8 cellular contexts compared by ENCODE assay signal in the genomic region with DNA sequence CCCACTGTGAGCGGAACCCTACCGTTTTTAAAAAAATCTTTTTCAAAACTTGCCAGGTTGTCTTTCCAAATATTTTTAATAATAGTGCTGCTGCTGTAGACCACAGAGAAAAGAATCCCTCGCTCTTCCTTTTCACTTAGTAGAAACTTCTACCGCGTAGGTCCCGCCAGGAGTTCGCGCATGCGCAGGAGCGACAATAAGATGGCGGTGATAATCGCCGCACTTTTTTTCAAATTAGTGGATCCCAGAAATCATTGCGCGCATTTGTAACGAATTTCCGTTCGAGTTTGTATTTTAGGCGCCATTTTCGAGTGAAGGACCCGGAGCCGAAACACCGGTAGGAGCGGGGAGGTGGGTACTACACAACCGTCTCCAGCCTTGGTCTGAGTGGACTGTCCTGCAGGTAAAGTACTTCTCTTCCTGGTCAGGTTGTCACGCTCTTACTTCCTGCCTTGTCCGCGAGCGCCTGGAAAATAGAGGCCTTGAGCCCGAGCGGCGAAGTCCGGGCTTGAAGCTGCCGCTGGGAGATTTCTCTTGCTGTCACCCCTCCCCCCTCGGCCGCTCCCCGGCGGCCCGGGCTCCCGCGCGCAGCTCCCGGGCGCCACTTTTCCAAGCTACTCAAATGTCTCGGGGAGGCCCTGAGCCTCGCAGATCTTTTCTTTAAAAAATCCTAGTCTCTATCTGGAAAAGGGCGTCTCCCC. TPM values are rescaled to one million over a fixed set of nuclear protein-coding genes. Genes with fewer than 3 reads are reported as not detected.
A peak's percentile ranks its signal among the peaks of the same experiment; 100 is the strongest.
DNase-seq lines count a peak whose midpoint lies in the region; ATAC-seq and TF ChIP-seq lines count a peak whose summit lies in the region.

Gene SMC4, plus strand, starts transcription at position 304 of the 701 bp plus-strand sequence. CDS start 1,177 bp downstream, outside the sequence.

- POLR2A ChIA-PET in BJ (lab: Charles Lee) = no interaction called here

- DNase-seq in BJ (ENCODE audit: low read depth) (peak; percentile 57), NCI-H526 (lab: John Stamatoyannopoulos, UW) (peak; percentile 91 to 97), kidney tubule cell (ENCODE audit: low spot score) (peak; percentile 94)
- peak; percentile 85 for DNase-seq in activated CD4-positive, alpha-beta T cell treated with anti-CD3 and anti-CD28 coated beads for 4 hours
- DNase-seq in stimulated activated CD4-positive, alpha-beta T cell treated with anti-CD3 and anti-CD28 coated beads, Interleukin-1b, Interleukin-23, amount 100 ng/mL, for 48 hours = peak; percentile 84

- H3K4me3 ChIP-seq in BJ (ENCODE audit: low read depth, low read length) = peak within 1 kb of the TSS; percentile 57

- CTCF ChIA-PET in BJ (lab: Yijun Ruan, JAX) = interaction anchor here (1.0 to 1.4 kb wide), 3 partner anchors 11 to 50 kb away, joined by 3 to 6 read pairs (median 3); partner anchors contain the start of gene TRIM59

- H3K36me3 ChIP-seq in BJ (ENCODE audit: control insufficient read depth, insufficient read depth, low read length) = no peaks in the 10 kb centered on the region

- no peak for TF ChIP-seq CTCF in BJ (IDR thresholded peaks at IDR 0.05; ENCODE audit: insufficient read depth, low read depth, low read length)

- H3K27ac ChIP-seq in cingulate gyrus (ENCODE audit: low read depth, low read length) = peak within 1 kb of the TSS; percentile 91

- ATAC-seq in GM19328 (IDR thresholded peaks at IDR 0.05; ENCODE audit: unreplicated experiment) (peak; percentile 38), HG03469 (IDR thresholded peaks at IDR 0.05; ENCODE audit: unreplicated experiment) (peak; percentile 30)

- H3K27me3 ChIP-seq in BJ (ENCODE audit: control insufficient read depth, insufficient read depth, low read length) = no peaks in the 10 kb centered on the region

RNA-seq across cellular contexts. Expression of gene SMC4, which starts in this region (rescaled TPM):
- 26.1 and 41.5 TPM in 2 replicates for polyA plus RNA-seq in BJ (2011; rRNA removed)
- 10.3 and 18.3 TPM in 2 replicates for polyA minus RNA-seq in BJ (2011; rRNA and poly(A)+ RNA removed)

Comparison
In these comparisons a context has a peak if more than half of its experiments do, and no peak if none do; other contexts are left out.
1. Peak in every context shown above with its lines: DNase-seq, ATAC-seq, H3K4me3 ChIP-seq and H3K27ac ChIP-seq.